Comparison of ENCODE assay signal across 10 cellular contexts in genomic region chr19:1232652-1233360, GRCh38. TPM values are rescaled to one million over a fixed set of nuclear protein-coding genes. Genes with fewer than 3 reads are reported as not detected.
DNase-seq lines count a peak whose midpoint lies in the region; ATAC-seq and TF ChIP-seq lines count a peak whose summit lies in the region.
"Had no signal": no experiment of that assay in that cellular context is flagged by ENCODE, and none has a peak within 500 bp of the region (broad histone marks: within the 10 kb centered on the region; RNA-seq: fewer than 3 reads in every experiment).

No MANE protein-coding gene starts in this region.

- H2BK5ac ChIP-seq in mesendoderm (ENCODE audit: low read length), result no peak overlapping the region

- H3K27me3 ChIP-seq in breast epithelium (no peaks in the 10 kb centered on the region), lung (ENCODE audit: control insufficient read depth, insufficient read depth) (no peaks in the 10 kb centered on the region), mesendoderm (ENCODE audit: insufficient read depth, low read length, poor library complexity) (no peaks in the 10 kb centered on the region)

- H3K18ac ChIP-seq in mesendoderm (ENCODE audit: low read length), result no peak overlapping the region

- H2BK15ac ChIP-seq in mesendoderm (replicated peaks; ENCODE audit: low read depth), result no peak overlapping the region

- H3K27ac ChIP-seq in breast epithelium (no peak overlapping the region), lung (ENCODE audit: low read depth in 1 of 2, low read length in 1 of 2) (peak overlapping the region in 1 of 2 donors; percentile 71), mesendoderm (ENCODE audit: low read depth, low read length) (no peak overlapping the region)

- ATAC-seq in lung (ENCODE audit: insufficient read depth, low FRiP score), result peak; percentile 10
- ATAC-seq in HG02571 (IDR thresholded peaks at IDR 0.05; ENCODE audit: unreplicated experiment), result no peak
- ATAC-seq in HG03439 (IDR thresholded peaks at IDR 0.05; ENCODE audit: unreplicated experiment), result no peak

- H3K4me1 ChIP-seq in breast epithelium (peaks cover 0 to 5% of the 10 kb centered on the region in 2 donors), lung (ENCODE audit: control insufficient read depth in 2 of 2, insufficient read depth in 2 of 2, low read length in 2 of 2) (peaks cover 0 to 18% of the 10 kb centered on the region in 2 donors), mesendoderm (ENCODE audit: control insufficient read depth, low read depth, low read length) (no peaks in the 10 kb centered on the region)

- no peak overlapping the region for H3K56ac ChIP-seq in mesendoderm (ENCODE audit: low read length)

- H4K5ac ChIP-seq in mesendoderm (ENCODE audit: low read length), result no peak overlapping the region

- POLR2A ChIA-PET in MCF 10A (lab: Yijun Ruan, JAX), result interaction anchor here (0.6 to 1.0 kb wide), 3 partner anchors 16 to 129 kb away, joined by 3 to 4 read pairs (median 4); partner anchors contain the start of gene GPX4

- H4K8ac ChIP-seq in mesendoderm (ENCODE audit: low read depth, low read length), result no peak overlapping the region

- H3K79me1 ChIP-seq in mesendoderm (ENCODE audit: low read length), result no peaks in the 10 kb centered on the region

- H3K4me3 ChIP-seq in breast epithelium (no peak overlapping the region), epithelial cell of esophagus (ENCODE audit: low read length) (no peak overlapping the region), lung (no peak overlapping the region), mesendoderm (ENCODE audit: low read length) (no peak overlapping the region)

- no peak for TF ChIP-seq POLR2A in breast epithelium (IDR thresholded peaks at IDR 0.05)

- intact Hi-C loops in MCF 10A (cut with micrococcal nuclease) (no loop called here), breast epithelium (cut with DNase I; ENCODE audit: low total_unique reads) (no loop called here)

- peaks cover 4% of the 10 kb centered on the region for H3K36me3 ChIP-seq in breast epithelium
- H3K36me3 ChIP-seq in lung (ENCODE audit: control insufficient read depth in 2 of 2, insufficient read depth in 2 of 2, low read length in 2 of 2), result peaks cover 0 to 9% of the 10 kb centered on the region in 2 donors
- no peaks in the 10 kb centered on the region for H3K36me3 ChIP-seq in mesendoderm (ENCODE audit: control insufficient read depth, insufficient read depth, low read length)

- DNase-seq in MCF 10A (ENCODE audit: unreplicated experiment), result no peak
- DNase-seq in breast epithelium (ENCODE audit: low spot score in 2 of 2), result no peak
- DNase-seq in epithelial cell of esophagus (ENCODE audit: low read depth), result peak; percentile 50
- no peak for DNase-seq in lung (ENCODE audit: low spot score)
- DNase-seq in mesendoderm, result no peak
- no peak for DNase-seq in activated naive CD8-positive, alpha-beta T cell treated with anti-CD3 and anti-CD28 coated beads for 36 hours
- DNase-seq: naive B cell, NCI-H345 had no signal

- no peaks in the 10 kb centered on the region for H3K79me2 ChIP-seq in mesendoderm (ENCODE audit: control insufficient read depth, insufficient read depth, low read length)

- peaks cover 14% of the 10 kb centered on the region for H3K4me1 Mint-ChIP-seq in MCF 10A (ENCODE audit: insufficient read depth, unreplicated experiment)
- H3K4me1 Mint-ChIP-seq in activated naive CD8-positive, alpha-beta T cell treated with anti-CD3 and anti-CD28 coated beads for 36 hours, result no peaks in the 10 kb centered on the region
- H3K4me1 Mint-ChIP-seq: naive B cell had no signal

- CTCF ChIA-PET in MCF 10A (lab: Yijun Ruan, JAX), result interaction anchor here (0.5 to 0.7 kb wide), 4 partner anchors 11 to 82 kb away, joined by 3 to 5 read pairs (median 4); no protein-coding TSS in a partner anchor

- H3K9me3 ChIP-seq in breast epithelium (no peaks in the 10 kb centered on the region), lung (ENCODE audit: control insufficient read depth in 2 of 2, insufficient read depth in 1 of 2, low read length in 1 of 2) (no peaks in the 10 kb centered on the region)

- H3K9ac ChIP-seq in mesendoderm (ENCODE audit: low read length), result no peak overlapping the region

- BruUV-seq in MCF 10A (replicated peaks; lab: Mats Ljungman, UMichigan), result no TSS peak

- WGBS in lung, 2 donors, result 49 to 61% methylated on average over 27 to 28 of the region's 28 CpGs
- no CpG with 5 or more reads among the region's 28 CpGs for WGBS in mesendoderm (ENCODE audit: extremely low coverage, insufficient coverage, low lambda C conversion rate)

- H3K27me3 Mint-ChIP-seq in MCF 10A (ENCODE audit: insufficient read depth, unreplicated experiment), result no peaks in the 10 kb centered on the region
- no peaks in the 10 kb centered on the region for H3K27me3 Mint-ChIP-seq in activated naive CD8-positive, alpha-beta T cell treated with anti-CD3 and anti-CD28 coated beads for 36 hours
- H3K27me3 Mint-ChIP-seq: naive B cell had no signal

- TF ChIP-seq CTCF in MCF 10A (IDR thresholded peaks at IDR 0.05; ENCODE audit: unreplicated experiment), result no peak
- TF ChIP-seq CTCF in breast epithelium (IDR thresholded peaks at IDR 0.05), result no peak
- TF ChIP-seq CTCF in epithelial cell of esophagus (IDR thresholded peaks at IDR 0.05; ENCODE audit: insufficient read depth, low read depth, low read length, missing control alignments), result no peak
- no peak for TF ChIP-seq CTCF in lung (IDR thresholded peaks at IDR 0.05; ENCODE audit: control extremely low read depth, extremely low read depth)

- H3K23ac ChIP-seq in mesendoderm (ENCODE audit: low read length), result no peak overlapping the region

- H3K27ac Mint-ChIP-seq in MCF 10A (ENCODE audit: low read depth, unreplicated experiment), result peak overlapping the region; percentile 27
- no peak overlapping the region for H3K27ac Mint-ChIP-seq in activated naive CD8-positive, alpha-beta T cell treated with anti-CD3 and anti-CD28 coated beads for 36 hours

- H3K4me2 ChIP-seq in mesendoderm (ENCODE audit: low read length), result no peak overlapping the region

- H2BK120ac ChIP-seq in mesendoderm (ENCODE audit: low read depth, low read length), result no peak overlapping the region

- H3K9me3 Mint-ChIP-seq in MCF 10A (ENCODE audit: unreplicated experiment), result no peaks in the 10 kb centered on the region
- no peaks in the 10 kb centered on the region for H3K9me3 Mint-ChIP-seq in activated naive CD8-positive, alpha-beta T cell treated with anti-CD3 and anti-CD28 coated beads for 36 hours
- H3K9me3 Mint-ChIP-seq: naive B cell had no signal

- H3K36me3 Mint-ChIP-seq in MCF 10A (ENCODE audit: insufficient read depth, unreplicated experiment), result peaks cover 5% of the 10 kb centered on the region
- peaks cover 2% of the 10 kb centered on the region for H3K36me3 Mint-ChIP-seq in activated naive CD8-positive, alpha-beta T cell treated with anti-CD3 and anti-CD28 coated beads for 36 hours
- H3K36me3 Mint-ChIP-seq: naive B cell had no signal

- H3K4me3 Mint-ChIP-seq in MCF 10A (ENCODE audit: unreplicated experiment), result no peak overlapping the region
- H3K4me3 Mint-ChIP-seq in activated naive CD8-positive, alpha-beta T cell treated with anti-CD3 and anti-CD28 coated beads for 36 hours, result no peak overlapping the region

- H3K4ac ChIP-seq in mesendoderm (ENCODE audit: low read depth, low read length), result no peak overlapping the region

- no peak overlapping the region for H2AK5ac ChIP-seq in mesendoderm (ENCODE audit: low read length)

RNA-seq across cellular contexts. Expression of gene CBARP, which starts 5.0 kb away (rescaled TPM):
- total RNA-seq in MCF 10A (2022), result 7.0 and 8.2 TPM in 2 replicates
- 1 to 10 TPM in 1 of 3 donors, under 1 TPM in 1, not detected in 1; 0.98 to 4.8 TPM for total RNA-seq in breast epithelium
- under 1 TPM; 0.23 to 0.83 TPM for total RNA-seq in lung
- polyA plus RNA-seq in lung, result under 1 TPM; 0.41 to 0.77 TPM
- 3.2 TPM for polyA plus RNA-seq in mesendoderm (2013, experiment 1 of 2)
- 3.5 TPM for polyA plus RNA-seq in mesendoderm (2013, experiment 2 of 2)
- total RNA-seq in activated naive CD8-positive, alpha-beta T cell treated with anti-CD3 and anti-CD28 coated beads for 36 hours, result under 1 TPM; 0.33 to 0.46 TPM

RNA-seq across cellular contexts. Expression of gene ATP5F1D, which starts 8.7 kb away (rescaled TPM):
- 256 and 258 TPM in 2 replicates for total RNA-seq in MCF 10A (2022)
- total RNA-seq in breast epithelium, result 10 to 100 TPM; 47.6 to 64.9 (median 61.3) TPM
- 100 to 1,000 TPM in 1 of 2 donors, 10 to 100 TPM in 1; 27.1 to 217 TPM for total RNA-seq in lung
- 100 to 1,000 TPM; 157 to 266 TPM for polyA plus RNA-seq in lung
- 127 TPM for polyA plus RNA-seq in mesendoderm (2013, experiment 1 of 2)
- polyA plus RNA-seq in mesendoderm (2013, experiment 2 of 2), result 122 TPM
- total RNA-seq in activated naive CD8-positive, alpha-beta T cell treated with anti-CD3 and anti-CD28 coated beads for 36 hours, result 100 to 1,000 TPM; 175 to 177 TPM

RNA-seq across cellular contexts. Expression of gene MIDN, which starts 15.6 kb away (rescaled TPM):
- 73.6 and 96.9 TPM in 2 replicates for total RNA-seq in MCF 10A (2022)
- 10 to 100 TPM; 13.8 to 28.5 (median 22.4) TPM for total RNA-seq in breast epithelium
- 100 to 1,000 TPM in 1 of 2 donors, 10 to 100 TPM in 1; 39.7 to 185 TPM for total RNA-seq in lung
- polyA plus RNA-seq in lung, result 10 to 100 TPM; 49.3 to 68.0 TPM
- polyA plus RNA-seq in mesendoderm (2013, experiment 1 of 2), result 133 TPM
- polyA plus RNA-seq in mesendoderm (2013, experiment 2 of 2), result 131 TPM
- 10 to 100 TPM; 29.3 to 29.6 TPM for total RNA-seq in activated naive CD8-positive, alpha-beta T cell treated with anti-CD3 and anti-CD28 coated beads for 36 hours

RNA-seq across cellular contexts. Expression of gene STK11, which starts 27.2 kb away (rescaled TPM):
- total RNA-seq in MCF 10A (2022) (63.1 and 65.6 TPM in 2 replicates), breast epithelium (10 to 100 TPM; 32.8 to 55.0 (median 52.1) TPM), lung (10 to 100 TPM; 51.0 to 58.3 TPM)
- 10 to 100 TPM; 43.1 to 59.8 TPM for polyA plus RNA-seq in lung
- 33.8 TPM for polyA plus RNA-seq in mesendoderm (2013, experiment 1 of 2)
- polyA plus RNA-seq in mesendoderm (2013, experiment 2 of 2), result 34.4 TPM
- 10 to 100 TPM; 54.7 to 55.8 TPM for total RNA-seq in activated naive CD8-positive, alpha-beta T cell treated with anti-CD3 and anti-CD28 coated beads for 36 hours

RNA-seq across cellular contexts. Expression of gene CIRBP, which starts 36.3 kb away (rescaled TPM):
- total RNA-seq in MCF 10A (2022) (316 and 362 TPM in 2 replicates), breast epithelium (100 to 1,000 TPM; 458 to 758 (median 656) TPM), lung (100 to 1,000 TPM; 435 to 443 TPM)
- polyA plus RNA-seq in lung, result 100 to 1,000 TPM; 313 to 488 TPM
- 93.3 TPM for polyA plus RNA-seq in mesendoderm (2013, experiment 1 of 2)
- 93.6 TPM for polyA plus RNA-seq in mesendoderm (2013, experiment 2 of 2)
- 100 to 1,000 TPM; 208 to 216 TPM for total RNA-seq in activated naive CD8-positive, alpha-beta T cell treated with anti-CD3 and anti-CD28 coated beads for 36 hours
